ENCODE assay signal across 9 cellular contexts in genomic region chr1:228163004-228163753, GRCh38. TPM values are rescaled to one million over a fixed set of nuclear protein-coding genes. Genes with fewer than 3 reads are reported as not detected.
DNase-seq lines count a peak whose midpoint lies in the region; ATAC-seq and TF ChIP-seq lines count a peak whose summit lies in the region.
"Had no signal": no experiment of that assay in that cellular context is flagged by ENCODE, and none has a peak within 500 bp of the region (broad histone marks: within the 10 kb centered on the region; RNA-seq: fewer than 3 reads in every experiment).

No MANE protein-coding gene starts in this region.

- H3K4me3 ChIP-seq in right atrium auricular region: peak overlapping the region in 1 of 2 donors; percentile 1
- H3K4me3 ChIP-seq in psoas muscle: no peak overlapping the region

- peak; percentile 39 for DNase-seq in EH (ENCODE audit: low read depth)
- DNase-seq in right atrium auricular region (ENCODE audit: low spot score): peak; percentile 77
- peak; percentile 65 to 74 for DNase-seq in psoas muscle
- no peak for DNase-seq in NCI-H1694 (lab: John Stamatoyannopoulos, UW)
- no peak for DNase-seq in NCI-H510A treated with DMSO at 0.1 percent for 48 hours (lab: John Stamatoyannopoulos, UW)
- no peak for DNase-seq in NCI-H2107 (lab: John Stamatoyannopoulos, UW)
- DNase-seq in NCI-H526 (lab: John Stamatoyannopoulos, UW): no peak
- DNase-seq: NCI-H1105 had no signal

- no peak for TF ChIP-seq CTCF in right atrium auricular region (IDR thresholded peaks at IDR 0.05)
- no peak for TF ChIP-seq CTCF in psoas muscle (IDR thresholded peaks at IDR 0.05)

- H3K9me3 ChIP-seq in right atrium auricular region (no peaks in the 10 kb centered on the region), psoas muscle (no peaks in the 10 kb centered on the region)

- H3K27ac ChIP-seq in angular gyrus (ENCODE audit: low read depth, low read length) (peak overlapping the region; percentile 16), right atrium auricular region (peak overlapping the region; percentile 95 to 100), psoas muscle (peak overlapping the region; percentile 99)

- H3K4me1 ChIP-seq in right atrium auricular region (peaks cover 3 to 49% of the 10 kb centered on the region in 2 donors), psoas muscle (peaks cover 35% of the 10 kb centered on the region)

- 32 to 51% (median 37%) methylated on average over 21 to 30 of the region's 30 CpGs for WGBS in psoas muscle, 3 donors

- intact Hi-C loops in psoas muscle (cut with DNase I): no loop called here

- H3K27me3 ChIP-seq in right atrium auricular region (no peaks in the 10 kb centered on the region), psoas muscle (ENCODE audit: insufficient read depth in 3 of 3, low read length in 2 of 3) (peaks cover 0 to 5% (median 0%) of the 10 kb centered on the region in 3 donors)

- ATAC-seq in psoas muscle: no peak

- H3K36me3 ChIP-seq in right atrium auricular region (no peaks in the 10 kb centered on the region), psoas muscle (ENCODE audit: insufficient read depth in 1 of 2, low read depth in 1 of 2) (no peaks in the 10 kb centered on the region)

RNA-seq across cellular contexts. Expression of gene IBA57, which starts 2.4 kb away (rescaled TPM):
- total RNA-seq in right atrium auricular region (1 to 10 TPM; 6.7 to 7.1 TPM), psoas muscle (10 to 100 TPM; 11.3 to 26.2 (median 17.8) TPM)
- polyA plus RNA-seq in psoas muscle: 10 to 100 TPM in 2 of 3 donors, 1 to 10 TPM in 1; 7.7 to 16.0 (median 11.5) TPM

RNA-seq across cellular contexts. Expression of gene GJC2, which starts 13.4 kb away (rescaled TPM):
- total RNA-seq in right atrium auricular region (1 to 10 TPM in 1 of 2 donors, under 1 TPM in 1; 0.93 to 2.3 TPM), psoas muscle (under 1 TPM; 0.37 to 0.92 (median 0.52) TPM)
- under 1 TPM; 0.19 to 0.40 (median 0.20) TPM for polyA plus RNA-seq in psoas muscle

RNA-seq across cellular contexts. Expression of gene GUK1, which starts 23.1 kb away (rescaled TPM):
- total RNA-seq in right atrium auricular region: 100 to 1,000 TPM; 179 to 277 TPM
- total RNA-seq in psoas muscle: 100 to 1,000 TPM in 1 of 4 donors, 10 to 100 TPM in 3; 90.2 to 122 (median 92.8) TPM
- polyA plus RNA-seq in psoas muscle: 100 to 1,000 TPM; 161 to 271 (median 166) TPM

RNA-seq across cellular contexts. Expression of gene OBSCN, which starts 44.7 kb away (rescaled TPM):
- total RNA-seq in right atrium auricular region: 100 to 1,000 TPM; 159 to 317 TPM
- 1,000 to 10,000 TPM; 1,061 to 1,869 (median 1,568) TPM for total RNA-seq in psoas muscle
- 100 to 1,000 TPM; 397 to 658 (median 442) TPM for polyA plus RNA-seq in psoas muscle

RNA-seq across cellular contexts. Expression of gene MRPL55, which starts 54.1 kb away (rescaled TPM):
- total RNA-seq in right atrium auricular region: 10 to 100 TPM; 76.6 to 81.2 TPM
- total RNA-seq in psoas muscle: 10 to 100 TPM; 35.7 to 43.4 (median 39.2) TPM
- 10 to 100 TPM; 70.9 to 86.2 (median 81.8) TPM for polyA plus RNA-seq in psoas muscle

Comparison
In these comparisons a context has a peak if more than half of its experiments do, and no peak if none do; other contexts are left out.
1. DNase-seq: peak in EH (single experiment), right atrium auricular region (single experiment) and psoas muscle (2 of 2); none in NCI-H1694 (single experiment), NCI-H510A treated with DMSO at 0.1 percent for 48 hours (single experiment), NCI-H2107 (single experiment) and NCI-H526 (0 of 2).
2. H3K27ac ChIP-seq: peak in every context shown above with its lines; median percentile 99 in psoas muscle; 98 in right atrium auricular region; 16 in angular gyrus.